8 cellular contexts compared by ENCODE assay signal in genomic region chr1:203305809-203306088, GRCh38. TPM values are rescaled to one million over a fixed set of nuclear protein-coding genes. Genes with fewer than 3 reads are reported as not detected.
A peak's percentile ranks its signal among the peaks of the same experiment; 100 is the strongest.
DNase-seq lines count a peak whose midpoint lies in the region; ATAC-seq lines count a peak whose summit lies in the region.

No MANE protein-coding gene starts in this region.

- peak; percentile 4 for ATAC-seq in HG02973 (IDR thresholded peaks at IDR 0.05; ENCODE audit: unreplicated experiment)
- peak; percentile 3 for ATAC-seq in stimulated activated naive CD8-positive, alpha-beta T cell treated with anti-CD3 and anti-CD28 coated beads, Interleukin-15, Interleukin-2, amounts not matched to agents 100 U/mL and 50 U/mL, for 24 hours

- H3K9me3 ChIP-seq in ES-I3 (ENCODE audit: control insufficient read depth, insufficient read depth, low read length) (no peaks in the 10 kb centered on the region), iPS-20b (ENCODE audit: insufficient read depth, low read depth, low read length) (no peaks in the 10 kb centered on the region)

- peak overlapping the region; percentile 76 for H3K4me3 ChIP-seq in iPS-20b (ENCODE audit: low read length)

- H3K27ac ChIP-seq in adipose tissue (ENCODE audit: low read depth, low read length) (peak overlapping the region; percentile 63), iPS-20b (ENCODE audit: low read length) (no peak overlapping the region)

- H3K27me3 ChIP-seq in iPS-20b (ENCODE audit: insufficient read depth, low read length) = peaks cover 89% of the 10 kb centered on the region

- H3K36me3 ChIP-seq in ES-I3 (ENCODE audit: insufficient read depth, low read length) (peaks cover 2% of the 10 kb centered on the region; the same call in 1 of the 2 replicates), iPS-20b (ENCODE audit: insufficient read depth, low read depth, low read length) (no peaks in the 10 kb centered on the region)

- peaks cover 17% of the 10 kb centered on the region for H3K4me1 ChIP-seq in ES-I3 (ENCODE audit: insufficient read depth, low read length)
- H3K4me1 ChIP-seq in iPS-20b (ENCODE audit: insufficient read depth, low read length) = peaks cover 23% of the 10 kb centered on the region

- H3K9ac ChIP-seq in ES-I3 (ENCODE audit: low read depth, low read length) (peak overlapping the region; percentile 86), iPS-20b (ENCODE audit: low read depth, low read length) (peak overlapping the region; percentile 67; the same call in 1 of the 2 replicates)

- 0% methylated on average over 20 to 21 of the region's 21 CpGs for WGBS in adipose tissue, 3 donors

- DNase-seq in stimulated activated naive CD8-positive, alpha-beta T cell treated with anti-CD3 and anti-CD28 coated beads, Interleukin-15, Interleukin-2, amounts not matched to agents 100 U/mL and 50 U/mL, for 24 hours = no peak
- DNase-seq in NCI-H1436 treated with DMSO at 0.1 percent for 48 hours (lab: John Stamatoyannopoulos, UW) = no peak
- DNase-seq in OCI-M1 (lab: John Stamatoyannopoulos, UW) = no peak
- no peak for DNase-seq in KG1 (lab: John Stamatoyannopoulos, UW)

RNA-seq across cellular contexts. Expression of gene BTG2, which starts 0.4 kb away (rescaled TPM):
- 100 to 1,000 TPM; 292 to 386 (median 336) TPM for polyA plus RNA-seq in adipose tissue

RNA-seq across cellular contexts. Expression of gene FMOD, which starts 45.2 kb away (rescaled TPM):
- 10 to 100 TPM in 2 of 3 donors, 1 to 10 TPM in 1; 7.4 to 47.6 (median 38.1) TPM for polyA plus RNA-seq in adipose tissue
